Comparison of ENCODE assay signal across 14 cellular contexts in the genomic region with DNA sequence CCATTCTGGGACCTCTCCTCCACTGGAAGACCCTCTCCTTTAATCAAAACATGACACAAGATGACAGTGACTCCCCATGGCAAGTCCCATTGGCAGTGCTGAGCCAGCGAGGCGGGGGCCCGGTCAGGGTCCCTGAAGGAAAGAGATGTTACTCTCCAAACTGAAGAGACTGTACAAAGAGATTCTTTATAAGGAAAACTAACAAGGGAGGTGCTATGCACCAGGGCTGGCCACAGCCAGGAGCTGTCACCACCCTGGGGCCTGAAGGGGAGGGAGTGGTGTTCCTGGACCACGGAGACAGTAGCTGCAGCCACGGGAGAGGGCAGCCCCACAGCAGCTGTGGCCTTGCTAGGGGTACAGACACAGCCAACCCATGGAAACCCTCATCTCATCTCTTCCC.
DNase-seq lines count a peak whose midpoint lies in the region; ATAC-seq and TF ChIP-seq lines count a peak whose summit lies in the region.
"Had no signal": no experiment of that assay in that cellular context is flagged by ENCODE, and none has a peak within 500 bp of the region (broad histone marks: within the 10 kb centered on the region; RNA-seq: fewer than 3 reads in every experiment).

No MANE protein-coding gene starts in this region.

- H3K4ac ChIP-seq in trophoblast cell (ENCODE audit: low read depth, low read length) = no peak overlapping the region

- peaks cover 44% of the 10 kb centered on the region for H3K4me1 ChIP-seq in CD4-positive, CD25-positive, alpha-beta regulatory T cell (ENCODE audit: control insufficient read depth, insufficient read depth, low read length, poor library complexity, severe bottlenecking)
- peaks cover 57% of the 10 kb centered on the region for H3K4me1 ChIP-seq in OCI-LY1 (ENCODE audit: insufficient read depth, low read length, severe bottlenecking)
- H3K4me1 ChIP-seq in effector memory CD4-positive, alpha-beta T cell (ENCODE audit: control insufficient read depth, insufficient read depth, low read length, poor library complexity, severe bottlenecking) = peaks cover 22% of the 10 kb centered on the region
- peaks cover 0 to 2% of the 10 kb centered on the region in 2 experiments for H3K4me1 ChIP-seq in trophoblast cell (ENCODE audit: control insufficient read depth in 1 of 2, insufficient read depth in 2 of 2, low read length in 2 of 2)

- no peak overlapping the region for H2BK12ac ChIP-seq in trophoblast cell (ENCODE audit: low read length)

- no peak for ATAC-seq in CD4-positive, CD25-positive, alpha-beta regulatory T cell (ENCODE audit: low read depth in 2 of 2)
- ATAC-seq in naive thymus-derived CD8-positive, alpha-beta T cell = no peak
- no peak for ATAC-seq in GM18907 (IDR thresholded peaks at IDR 0.05; ENCODE audit: unreplicated experiment)

- H2BK120ac ChIP-seq in trophoblast cell (ENCODE audit: insufficient read depth, low read length, poor library complexity) = no peak overlapping the region

- no peak overlapping the region for H2BK5ac ChIP-seq in trophoblast cell (ENCODE audit: low read depth, low read length, poor library complexity)

- POLR2A ChIA-PET in naive thymus-derived CD8-positive, alpha-beta T cell (lab: Charles Lee) = interaction anchor here (1.4 to 1.9 kb wide), 4 partner anchors 8 to 69 kb away, joined by 5 to 9 read pairs (median 6); no protein-coding TSS in a partner anchor

- TF ChIP-seq CTCF in OCI-LY1 (IDR thresholded peaks at IDR 0.05; ENCODE audit: low read length) = no peak

- H3K36me3 Mint-ChIP-seq in CD4-positive, CD25-positive, alpha-beta regulatory T cell = peaks cover 17% of the 10 kb centered on the region
- peaks cover 0 to 9% (median 2%) of the 10 kb centered on the region in 3 donors for H3K36me3 Mint-ChIP-seq in naive thymus-derived CD8-positive, alpha-beta T cell

- H3K14ac ChIP-seq in trophoblast cell (ENCODE audit: low read length) = no peak overlapping the region

- no peak overlapping the region for H4K8ac ChIP-seq in trophoblast cell (ENCODE audit: low read depth, low read length)

- H3K27ac ChIP-seq in CD4-positive, CD25-positive, alpha-beta regulatory T cell (ENCODE audit: insufficient read depth, low read length, poor library complexity, severe bottlenecking) = peak overlapping the region; percentile 61
- H3K27ac ChIP-seq in OCI-LY1 (ENCODE audit: low read depth, low read length, poor library complexity, severe bottlenecking) = peak overlapping the region; percentile 82
- H3K27ac ChIP-seq in effector memory CD4-positive, alpha-beta T cell (ENCODE audit: insufficient read depth, low read length, poor library complexity, severe bottlenecking) = peak overlapping the region; percentile 43
- H3K27ac ChIP-seq in trophoblast cell (ENCODE audit: low read depth, low read length) = no peak overlapping the region
- H3K27ac ChIP-seq: VCaP had no signal

- no peak overlapping the region for H3K23ac ChIP-seq in trophoblast cell (ENCODE audit: low read length)

- H3K27me3 Mint-ChIP-seq in CD4-positive, CD25-positive, alpha-beta regulatory T cell = no peaks in the 10 kb centered on the region
- no peaks in the 10 kb centered on the region for H3K27me3 Mint-ChIP-seq in naive thymus-derived CD8-positive, alpha-beta T cell

- no peak for DNase-seq in CD4-positive, CD25-positive, alpha-beta regulatory T cell
- no peak for DNase-seq in effector memory CD4-positive, alpha-beta T cell
- no peak for DNase-seq in naive thymus-derived CD8-positive, alpha-beta T cell
- DNase-seq in hepatic stellate cell (ENCODE audit: low spot score) = no peak
- DNase-seq in trophoblast cell = no peak
- no peak for DNase-seq in RPMI8226
- DNase-seq: activated gamma-delta T cell, IMR-90, NCI-H1694, NCI-H774, SIG-M5 had no signal

- H3K27me3 ChIP-seq in CD4-positive, CD25-positive, alpha-beta regulatory T cell (ENCODE audit: control insufficient read depth, insufficient read depth, low read length) = no peaks in the 10 kb centered on the region
- H3K27me3 ChIP-seq in OCI-LY1 (ENCODE audit: insufficient read depth, low read length) (no peaks in the 10 kb centered on the region), trophoblast cell (ENCODE audit: insufficient read depth, low read length) (no peaks in the 10 kb centered on the region)
- H3K27me3 ChIP-seq in effector memory CD4-positive, alpha-beta T cell (replicated peaks; ENCODE audit: control insufficient read depth, insufficient read depth, low read length, poor library complexity, severe bottlenecking) = no peaks in the 10 kb centered on the region

- no CpG with 5 or more reads among the region's 5 CpGs for WGBS in trophoblast cell (ENCODE audit: extremely low coverage, insufficient coverage, insufficient read length)

- no peaks in the 10 kb centered on the region for H3K9me3 ChIP-seq in CD4-positive, CD25-positive, alpha-beta regulatory T cell (ENCODE audit: control insufficient read depth in 2 of 2, low read length in 2 of 2)
- H3K9me3 ChIP-seq in OCI-LY1 (ENCODE audit: low read length) (no peaks in the 10 kb centered on the region), trophoblast cell (ENCODE audit: insufficient read depth, low read depth, low read length) (peaks cover 2% of the 10 kb centered on the region)
- H3K9me3 ChIP-seq in effector memory CD4-positive, alpha-beta T cell (ENCODE audit: control insufficient read depth, low read length) = no peaks in the 10 kb centered on the region

- no peaks in the 10 kb centered on the region for H4K20me1 ChIP-seq in OCI-LY1 (ENCODE audit: insufficient read depth, low read length)

- H3K36me3 ChIP-seq in CD4-positive, CD25-positive, alpha-beta regulatory T cell (ENCODE audit: control insufficient read depth, insufficient read depth, low read length) = no peaks in the 10 kb centered on the region
- H3K36me3 ChIP-seq in OCI-LY1 (ENCODE audit: insufficient read depth, low read length) (peaks cover 30% of the 10 kb centered on the region; the same call in 1 of the 2 replicates), trophoblast cell (ENCODE audit: control insufficient read depth in 1 of 2, insufficient read depth in 2 of 2, low read length in 2 of 2) (no peaks in the 10 kb centered on the region)
- H3K36me3 ChIP-seq in effector memory CD4-positive, alpha-beta T cell (ENCODE audit: control insufficient read depth, insufficient read depth, low read length) = no peaks in the 10 kb centered on the region

- peaks cover 27 to 82% (median 46%) of the 10 kb centered on the region in 4 donors for H3K4me1 Mint-ChIP-seq in CD4-positive, CD25-positive, alpha-beta regulatory T cell
- peaks cover 31 to 92% (median 59%) of the 10 kb centered on the region in 4 donors for H3K4me1 Mint-ChIP-seq in naive thymus-derived CD8-positive, alpha-beta T cell

- H3K79me2 ChIP-seq in OCI-LY1 (ENCODE audit: insufficient read depth, low read length) = no peaks in the 10 kb centered on the region
- no peaks in the 10 kb centered on the region for H3K79me2 ChIP-seq in trophoblast cell (ENCODE audit: control insufficient read depth, insufficient read depth, low read length, poor library complexity)

- peak overlapping the region; percentile 93 to 98 (median 94) for H3K27ac Mint-ChIP-seq in CD4-positive, CD25-positive, alpha-beta regulatory T cell
- peak overlapping the region in 9 of 10 donors; percentile 31 to 92 (median 78) for H3K27ac Mint-ChIP-seq in naive thymus-derived CD8-positive, alpha-beta T cell

- peak overlapping the region; percentile 17 for H3K4me3 ChIP-seq in CD4-positive, CD25-positive, alpha-beta regulatory T cell (ENCODE audit: low read depth, low read length)
- no peak overlapping the region for H3K4me3 ChIP-seq in OCI-LY1 (ENCODE audit: low read depth, low read length, poor library complexity, severe bottlenecking)
- H3K4me3 ChIP-seq in effector memory CD4-positive, alpha-beta T cell (ENCODE audit: insufficient read depth, low read depth, low read length, poor library complexity, severe bottlenecking) = no peak overlapping the region
- no peak overlapping the region for H3K4me3 ChIP-seq in trophoblast cell (ENCODE audit: low read depth, low read length)

- H3K9ac ChIP-seq in OCI-LY1 (ENCODE audit: low read length) (peak overlapping the region; percentile 51), trophoblast cell (ENCODE audit: low read length) (no peak overlapping the region)

- H3K9me3 Mint-ChIP-seq in CD4-positive, CD25-positive, alpha-beta regulatory T cell = peaks cover 0 to 2% (median 0%) of the 10 kb centered on the region in 7 donors
- H3K9me3 Mint-ChIP-seq in naive thymus-derived CD8-positive, alpha-beta T cell = peaks cover 0 to 2% (median 0%) of the 10 kb centered on the region in 9 donors

- peak overlapping the region in 3 of 4 donors; percentile 74 to 81 (median 76) for H3K4me3 Mint-ChIP-seq in CD4-positive, CD25-positive, alpha-beta regulatory T cell
- peak overlapping the region in 5 of 10 donors; percentile 21 to 43 (median 39) for H3K4me3 Mint-ChIP-seq in naive thymus-derived CD8-positive, alpha-beta T cell

- H4K12ac ChIP-seq in trophoblast cell (ENCODE audit: low read depth, low read length) = no peak overlapping the region

- no peaks in the 10 kb centered on the region for H3K79me1 ChIP-seq in trophoblast cell (ENCODE audit: low read length)

- no peak overlapping the region for H2AFZ ChIP-seq in OCI-LY1 (ENCODE audit: low read length)
- no peak overlapping the region for H2AFZ ChIP-seq in trophoblast cell (ENCODE audit: insufficient read depth, low read length, poor library complexity)

- H2AK5ac ChIP-seq in trophoblast cell (ENCODE audit: low read length) = no peak overlapping the region

- H3K9me2 ChIP-seq in OCI-LY1 (ENCODE audit: low read depth, low read length) = no peaks in the 10 kb centered on the region

- no peak overlapping the region for H4K91ac ChIP-seq in trophoblast cell (ENCODE audit: low read depth, low read length)

- no peak overlapping the region for H3K18ac ChIP-seq in trophoblast cell (ENCODE audit: low read length)

- peak overlapping the region; percentile 51 for H3K4me2 ChIP-seq in OCI-LY1 (ENCODE audit: low read length)
- H3K4me2 ChIP-seq in trophoblast cell (ENCODE audit: low read length) = no peak overlapping the region

- no peaks in the 10 kb centered on the region for H3F3A ChIP-seq in OCI-LY1 (ENCODE audit: insufficient read depth, low read length)
